Comparison of ENCODE assay signal across 14 cellular contexts in the genomic region with DNA sequence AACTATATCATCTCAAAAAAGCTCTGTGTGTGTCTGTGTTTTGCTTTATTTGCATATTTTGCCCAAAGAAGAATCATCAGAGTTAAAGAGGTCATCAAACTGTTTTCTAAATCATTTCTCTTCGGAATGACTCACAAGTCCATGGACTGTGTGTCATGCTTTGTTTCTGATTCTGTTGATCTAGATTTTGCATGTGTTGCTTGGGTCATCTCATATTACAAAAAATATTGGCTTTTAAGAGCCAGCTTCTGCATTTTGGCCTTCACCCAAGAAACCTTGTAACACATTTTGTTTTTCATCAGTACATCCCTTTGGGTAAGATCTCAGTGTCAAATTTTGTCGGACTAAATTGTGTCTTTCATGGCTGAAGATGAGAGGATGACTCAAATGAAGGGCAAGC.
DNase-seq lines count a peak whose midpoint lies in the region; ATAC-seq, FAIRE-seq and TF ChIP-seq lines count a peak whose summit lies in the region.
"Had no signal": no experiment of that assay in that cellular context is flagged by ENCODE, and none has a peak within 500 bp of the region (broad histone marks: within the 10 kb centered on the region; RNA-seq: fewer than 3 reads in every experiment).

No MANE protein-coding gene starts in this region.

- no peak overlapping the region for H4K8ac ChIP-seq in mesenchymal stem cell (ENCODE audit: low read length)

- H2AFZ ChIP-seq in mammary epithelial cell (ENCODE audit: low read depth, low read length) (no peak overlapping the region), mesenchymal stem cell (ENCODE audit: low read depth, low read length) (no peak overlapping the region)

- BruUV-seq in mammary epithelial cell (replicated peaks; lab: Mats Ljungman, UMichigan) = no TSS peak

- H4K91ac ChIP-seq in mesenchymal stem cell (ENCODE audit: low read length) = no peak overlapping the region

- H3K4ac ChIP-seq in mesenchymal stem cell (ENCODE audit: low read depth in 1 of 2, low read length in 2 of 2) = no peak overlapping the region

- no peak overlapping the region for H3K23ac ChIP-seq in mesenchymal stem cell (ENCODE audit: low read length in 2 of 2)

- WGBS in mammary epithelial cell (ENCODE audit: low coverage, missing lambda C conversion rate) = 31% methylated on average over 2 of the region's 2 CpGs
- 84% methylated on average over 2 of the region's 2 CpGs for WGBS in mesenchymal stem cell
- 69 to 81% (median 78%) methylated on average over 2 of the region's 2 CpGs for WGBS in small intestine, 3 donors

- no peaks in the 10 kb centered on the region for H3K4me1 ChIP-seq in mammary epithelial cell (ENCODE audit: insufficient read depth, low read length)
- H3K4me1 ChIP-seq in mesenchymal stem cell (ENCODE audit: control insufficient read depth, insufficient read depth, low read depth, low read length) = peaks cover 2% of the 10 kb centered on the region
- no peaks in the 10 kb centered on the region for H3K4me1 ChIP-seq in small intestine (ENCODE audit: control insufficient read depth in 2 of 2, insufficient read depth in 1 of 2, low read depth in 1 of 2, low read length in 1 of 2)
- H3K4me1 ChIP-seq: prostate gland had no signal

- ATAC-seq in HG03039 (IDR thresholded peaks at IDR 0.05; ENCODE audit: unreplicated experiment) = no peak
- ATAC-seq: WTC11 had no signal

- H2BK15ac ChIP-seq in mesenchymal stem cell (ENCODE audit: low read depth, poor library complexity, severe bottlenecking) = no peak overlapping the region

- H3K79me2 ChIP-seq in mammary epithelial cell (ENCODE audit: insufficient read depth, low read length) = no peaks in the 10 kb centered on the region

- H3K9ac ChIP-seq in mammary epithelial cell (ENCODE audit: insufficient read depth, low read length) (no peak overlapping the region), mesenchymal stem cell (ENCODE audit: low read length) (peak overlapping the region; percentile 52)

- CTCF ChIA-PET in mammary epithelial cell (lab: Charles Lee; ENCODE audit: low non-redundant PET) = no interaction called here

- no peaks in the 10 kb centered on the region for H4K20me1 ChIP-seq in mammary epithelial cell (ENCODE audit: insufficient read depth, low read length)

- H3K4me3 ChIP-seq in mammary epithelial cell (replicated peaks in 1 of 3; ENCODE audit: insufficient read depth in 1 of 3, low read depth in 2 of 3, low read length in 3 of 3) (no peak overlapping the region), mesenchymal stem cell (ENCODE audit: insufficient read depth in 1 of 2, low read depth in 1 of 2, low read length in 2 of 2) (no peak overlapping the region), small intestine (ENCODE audit: low read depth in 1 of 2, low read length in 2 of 2) (no peak overlapping the region)
- H3K4me3 ChIP-seq: adrenal gland, prostate gland, SK-N-MC had no signal

- H3K27me3 ChIP-seq in mammary epithelial cell (ENCODE audit: insufficient read depth, low read length) (no peaks in the 10 kb centered on the region), mesenchymal stem cell (ENCODE audit: control insufficient read depth in 1 of 2, insufficient read depth in 1 of 2, low read length in 2 of 2) (no peaks in the 10 kb centered on the region), small intestine (ENCODE audit: control insufficient read depth in 2 of 2, insufficient read depth in 2 of 2, low read length in 2 of 2) (no peaks in the 10 kb centered on the region)
- H3K27me3 ChIP-seq: adrenal gland had no signal

- no peak overlapping the region for H3K18ac ChIP-seq in mesenchymal stem cell (ENCODE audit: low read depth in 1 of 2, low read length in 2 of 2)

- H3K36me3 ChIP-seq in mammary epithelial cell (ENCODE audit: insufficient read depth, low read length) (no peaks in the 10 kb centered on the region), mesenchymal stem cell (ENCODE audit: control insufficient read depth in 1 of 2, insufficient read depth in 2 of 2, low read depth in 1 of 2, low read length in 2 of 2) (no peaks in the 10 kb centered on the region), small intestine (ENCODE audit: control insufficient read depth in 2 of 2, insufficient read depth in 2 of 2, low read length in 2 of 2) (no peaks in the 10 kb centered on the region)
- H3K36me3 ChIP-seq: adrenal gland, prostate gland had no signal

- H2BK5ac ChIP-seq in mesenchymal stem cell (ENCODE audit: low read depth, low read length, poor library complexity, severe bottlenecking) = no peak overlapping the region

- H2AK5ac ChIP-seq in mesenchymal stem cell (ENCODE audit: low read length, severe bottlenecking) = no peak overlapping the region

- in situ Hi-C loops in mammary epithelial cell (cut with MboI; ENCODE audit: low sequenced_read_pairs in 2 of 2) = no loop called here

- DNase-seq in Daoy (ENCODE audit: low read depth) (peak; percentile 19), NCI-H1092 treated with DMSO at 0.1 percent for 48 hours (lab: John Stamatoyannopoulos, UW) (peak; percentile 35), mammary epithelial cell (peak; percentile 61), mesenchymal stem cell (peak; percentile 35), NCI-H226 (no peak), small intestine (no peak)
- DNase-seq in stimulated activated naive CD4-positive, alpha-beta T cell (lab: John Stamatoyannopoulos, UW) = no peak
- DNase-seq: CD8-positive, alpha-beta memory T cell had no signal

- H2BK120ac ChIP-seq in mesenchymal stem cell (ENCODE audit: low read depth, low read length) = no peak overlapping the region

- H2BK12ac ChIP-seq in mesenchymal stem cell (ENCODE audit: low read length in 2 of 2) = no peak overlapping the region

- FAIRE-seq in small intestine (lab: Jason Lieb, UNC) = no peak

- H3K79me1 ChIP-seq in mesenchymal stem cell (replicated peaks; ENCODE audit: low read length, poor library complexity, severe bottlenecking) = no peaks in the 10 kb centered on the region

- dilution Hi-C loops in mammary epithelial cell (cut with HindIII; ENCODE audit: low sequenced_read_pairs) = no loop called here

- no peak for TF ChIP-seq CTCF in mammary epithelial cell (conservative IDR thresholded peaks at IDR 0.05 in 1 of 2, IDR thresholded peaks at IDR 0.05 in 1 of 2; ENCODE audit: extremely low read depth in 1 of 2, insufficient read depth in 1 of 2, low read depth in 1 of 2, low read length in 2 of 2)

- H3K27ac ChIP-seq in mammary epithelial cell (ENCODE audit: insufficient read depth, low read depth, low read length) (no peak overlapping the region), mesenchymal stem cell (ENCODE audit: low read length, poor library complexity, severe bottlenecking) (no peak overlapping the region), small intestine (ENCODE audit: low read depth in 1 of 2, low read length in 1 of 2) (no peak overlapping the region)
- H3K27ac ChIP-seq: HL-60, prostate gland, SK-N-MC had no signal

- H3K9me3 ChIP-seq in mammary epithelial cell (replicated peaks; ENCODE audit: insufficient read depth, low read length) (no peaks in the 10 kb centered on the region), mesenchymal stem cell (ENCODE audit: control insufficient read depth, low read length) (no peaks in the 10 kb centered on the region), small intestine (ENCODE audit: control insufficient read depth, low read depth) (no peaks in the 10 kb centered on the region)
- H3K9me3 ChIP-seq: prostate gland had no signal

- H3K14ac ChIP-seq in mesenchymal stem cell (ENCODE audit: low read length in 2 of 2) = no peak overlapping the region

- H3K4me2 ChIP-seq in mammary epithelial cell (ENCODE audit: insufficient read depth, low read depth, low read length) (no peak overlapping the region), mesenchymal stem cell (ENCODE audit: low read length, poor library complexity, severe bottlenecking) (no peak overlapping the region)

- intact Hi-C loops in mammary epithelial cell (cut with micrococcal nuclease) = no loop called here

Comparison
In these comparisons a context has a peak if more than half of its experiments do, and no peak if none do; other contexts are left out.
1. DNase-seq: peak in Daoy (single experiment), NCI-H1092 treated with DMSO at 0.1 percent for 48 hours (single experiment), mammary epithelial cell (single experiment) and mesenchymal stem cell (single experiment); none in stimulated activated naive CD4-positive, alpha-beta T cell (0 of 6), NCI-H226 (single experiment) and small intestine (single experiment).